In the genomic region with DNA sequence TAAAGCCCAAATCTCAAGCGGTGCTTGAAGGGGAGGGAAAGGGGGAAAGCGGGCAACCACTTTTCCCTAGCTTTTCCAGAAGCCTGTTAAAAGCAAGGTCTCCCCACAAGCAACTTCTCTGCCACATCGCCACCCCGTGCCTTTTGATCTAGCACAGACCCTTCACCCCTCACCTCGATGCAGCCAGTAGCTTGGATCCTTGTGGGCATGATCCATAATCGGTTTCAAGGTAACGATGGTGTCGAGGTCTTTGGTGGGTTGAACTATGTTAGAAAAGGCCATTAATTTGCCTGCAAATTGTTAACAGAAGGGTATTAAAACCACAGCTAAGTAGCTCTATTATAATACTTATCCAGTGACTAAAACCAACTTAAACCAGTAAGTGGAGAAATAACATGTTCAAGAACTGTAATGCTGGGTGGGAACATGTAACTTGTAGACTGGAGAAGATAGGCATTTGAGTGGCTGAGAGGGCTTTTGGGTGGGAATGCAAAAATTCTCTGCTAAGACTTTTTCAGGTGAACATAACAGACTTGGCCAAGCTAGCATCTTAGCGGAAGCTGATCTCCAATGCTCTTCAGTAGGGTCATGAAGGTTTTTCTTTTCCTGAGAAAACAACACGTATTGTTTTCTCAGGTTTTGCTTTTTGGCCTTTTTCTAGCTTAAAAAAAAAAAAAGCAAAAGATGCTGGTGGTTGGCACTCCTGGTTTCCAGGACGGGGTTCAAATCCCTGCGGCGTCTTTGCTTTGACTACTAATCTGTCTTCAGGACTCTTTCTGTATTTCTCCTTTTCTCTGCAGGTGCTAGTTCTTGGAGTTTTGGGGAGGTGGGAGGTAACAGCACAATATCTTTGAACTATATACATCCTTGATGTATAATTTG, we compare ENCODE assay signal across 8 cellular contexts. TPM values are rescaled to one million over a fixed set of nuclear protein-coding genes. Genes with fewer than 3 reads are reported as not detected.
DNase-seq lines count a peak whose midpoint lies in the region; ATAC-seq, FAIRE-seq and TF ChIP-seq lines count a peak whose summit lies in the region.

No MANE protein-coding gene starts in this region.

- no peak for FAIRE-seq in K562 (lab: Jason Lieb, UNC)

- peaks cover 79% of the 10 kb centered on the region for H3K79me2 ChIP-seq in K562 (ENCODE audit: control insufficient read depth, insufficient read depth, low read length)

- peaks cover 53% of the 10 kb centered on the region for H4K20me1 ChIP-seq in K562 (replicated peaks; ENCODE audit: control insufficient read depth, insufficient read depth, low read length)

- peak overlapping the region; percentile 97 for H3K4me3 ChIP-seq in AG04450 (ENCODE audit: low read depth, low read length)
- peak overlapping the region; percentile 84 for H3K4me3 ChIP-seq in K562

- TF ChIP-seq RAD21 in K562 (CRISPR knock-in tag; conservative IDR thresholded peaks at IDR 0.05 in 1 of 2, IDR thresholded peaks at IDR 0.05 in 1 of 2), result peak in 1 of 2 experiments; percentile 15; a peak in 1 of 4 replicates

- peak overlapping the region; percentile 88 to 100; a peak in 3 of 4 replicates for H3K9ac ChIP-seq in K562 (ENCODE audit: insufficient read depth in 1 of 2, low read depth in 2 of 2, low read length in 2 of 2)

- peaks cover 5% of the 10 kb centered on the region for H3K9me1 ChIP-seq in K562 (ENCODE audit: control insufficient read depth, insufficient read depth, low read length)

- H3K4me3 Mint-ChIP-seq in memory B cell, result peak overlapping the region; percentile 81

- no peaks in the 10 kb centered on the region for H3K27me3 ChIP-seq in AG04450 (ENCODE audit: control insufficient read depth, insufficient read depth, low read length)
- H3K27me3 ChIP-seq in K562 (ENCODE audit: control insufficient read depth in 2 of 2, insufficient read depth in 2 of 2, low read length in 2 of 2), result no peaks in the 10 kb centered on the region

- TF ChIP-seq CTCF in AG04450 (IDR thresholded peaks at IDR 0.05; ENCODE audit: low read depth, low read length) (no peak), K562 (IDR thresholded peaks at IDR 0.05 in 2 of 3, conservative IDR thresholded peaks at IDR 0.05 in 1 of 3; ENCODE audit: insufficient read depth in 2 of 3, low read depth in 1 of 3, low read length in 3 of 3) (no peak)

- peak overlapping the region; percentile 94 for H3K4me2 ChIP-seq in K562 (ENCODE audit: insufficient read depth, low read length)

- no peaks in the 10 kb centered on the region for H3K27me3 Mint-ChIP-seq in memory B cell

- no peak for TF ChIP-seq EP300 in K562 (IDR thresholded peaks at IDR 0.05; ENCODE audit: low read length)

- ATAC-seq in K562, result no peak
- no peak for ATAC-seq in memory B cell (ENCODE audit: low read depth)
- no peak for ATAC-seq in GM21576 (IDR thresholded peaks at IDR 0.05; ENCODE audit: unreplicated experiment)

- H3K9me3 Mint-ChIP-seq in memory B cell, result no peaks in the 10 kb centered on the region

- H3K36me3 ChIP-seq in K562 (ENCODE audit: control insufficient read depth, insufficient read depth, low read length), result peaks cover 58% of the 10 kb centered on the region

- H3K27ac Mint-ChIP-seq in memory B cell, result no peak overlapping the region

- peak overlapping the region; percentile 81 for H3K27ac ChIP-seq in AG04450 (ENCODE audit: low read depth, low read length)
- H3K27ac ChIP-seq in K562 (ENCODE audit: extremely low read depth, low read depth, low read length), result peak overlapping the region; percentile 99

- 6% methylated on average over 13 of the region's 13 CpGs for WGBS in K562 (ENCODE audit: insufficient coverage, low coverage, missing lambda C conversion rate)

- peak; percentile 80 for TF ChIP-seq POLR2A in K562 (conservative IDR thresholded peaks at IDR 0.05)

- intact Hi-C loops in K562 (cut with micrococcal nuclease), result no loop called here

- DNase-seq in AG04450 (ENCODE audit: low read depth, low spot score) (no peak), HS-27A (ENCODE audit: low read depth) (peak; percentile 29), K562 (ENCODE audit: extremely low read depth in 1 of 4, low spot score in 3 of 4) (peak in 2 of 4 experiments; percentile 7 to 53), memory B cell (ENCODE audit: low spot score in 2 of 2) (no peak), NCI-H526 treated with DMSO at 0.1 percent for 48 hours (lab: John Stamatoyannopoulos, UW) (no peak), inferior parietal cortex (ENCODE audit: extremely low spot score) (no peak)
- DNase-seq in activated CD4-positive, alpha-beta T cell treated with anti-CD3 and anti-CD28 coated beads for 4 hours, result no peak

- CTCF ChIA-PET in AG04450 (lab: Charles Lee), result interaction anchor here (1.1 to 1.7 kb wide), 2 partner anchors 9 to 27 kb away, joined by 3 to 4 read pairs; no protein-coding TSS in a partner anchor
- CTCF ChIA-PET in K562 (lab: Yijun Ruan, JAX; ENCODE audit: low intra/inter-chr PET ratio), result interaction anchor here (0.7 to 0.8 kb wide), 2 partner anchors 80 to 87 kb away, joined by 3 read pairs; no protein-coding TSS in a partner anchor

- POLR2A ChIA-PET in AG04450 (lab: Yijun Ruan, JAX) (interaction anchor here (0.7 to 21.9 kb wide), 13 partner anchors 10 to 712 kb away, joined by 3 to 999 read pairs (median 37); a partner anchor contains a TSS), K562 (lab: Yijun Ruan, JAX) (interaction anchor here (0.6 to 27.6 kb wide), 45 partner anchors 7 to 1974 kb away, joined by 3 to 2118 read pairs (median 5); a partner anchor contains a TSS)

- H3K36me3 Mint-ChIP-seq in memory B cell, result peaks cover 24% of the 10 kb centered on the region

- H2AFZ ChIP-seq in K562 (ENCODE audit: low read depth, low read length), result no peak overlapping the region

- peaks cover 8% of the 10 kb centered on the region in 2 experiments; a peak in 4 of 5 replicates for H3K4me1 ChIP-seq in K562 (replicated peaks in 1 of 2; ENCODE audit: control insufficient read depth in 2 of 2, insufficient read depth in 2 of 2, low read length in 2 of 2)

- in situ Hi-C loops in K562 (cut with MboI), result loop anchor here (5.0 kb wide), 1 partner anchor 33 kb away; no protein-coding TSS in a partner anchor

- H3K9me3 ChIP-seq in AG04450 (ENCODE audit: control insufficient read depth, insufficient read depth, low read length), result no peaks in the 10 kb centered on the region
- no peaks in the 10 kb centered on the region for H3K9me3 ChIP-seq in K562 (replicated peaks; ENCODE audit: control insufficient read depth, insufficient read depth, low read depth, low read length)

- BruUV-seq in K562 (replicated peaks; lab: Mats Ljungman, UMichigan), result no TSS peak

- peaks cover 45% of the 10 kb centered on the region for H3K4me1 Mint-ChIP-seq in memory B cell

RNA-seq across cellular contexts. Expression of a gene that starts 6.8 kb away (rescaled TPM):
- polyA plus RNA-seq in AG04450 (2011; rRNA removed), result 1,149 and 1,465 TPM in 2 replicates
- polyA minus RNA-seq in AG04450 (2011; rRNA and poly(A)+ RNA removed), result 15,934 and 21,970 TPM in 2 replicates
- total RNA-seq in K562 (2011; cell fraction: chromatin; rRNA removed; ENCODE audit: low replicate concordance), result 25,088 and 54,166 TPM in 2 replicates
- 9,055 and 12,105 TPM in 2 replicates for total RNA-seq in K562 (2011; cell fraction: nucleolus; rRNA removed)
- 29,585 and 58,308 TPM in 2 replicates for total RNA-seq in K562 (2011; cell fraction: nucleoplasm; rRNA removed)
- 1,943 and 2,212 TPM in 2 replicates for total RNA-seq in K562 (2014; rRNA removed)
- total RNA-seq in K562 (2014; rRNA removed; fragmentation: Illumina TruSeq; extraction: Trizol), result 2,548 and 2,859 TPM in 2 replicates
- 2,437 and 2,551 TPM in 2 replicates for total RNA-seq in K562 (2015; rRNA removed; fragmentation: Illumina TruSeq; extraction: Trizol)
- 4,052 and 5,928 TPM in 2 replicates for total RNA-seq in K562 (2021)
- polyA plus RNA-seq in K562 (2011; rRNA removed), result 980 and 1,205 TPM in 2 replicates
- 93.6 and 371 TPM in 2 replicates for polyA plus RNA-seq in K562 (2011; cell fraction: cytosol; rRNA removed)
- polyA plus RNA-seq in K562 (2011; cell fraction: nucleus; rRNA removed), result 5,475 and 8,513 TPM in 2 replicates
- 1,113 and 1,346 TPM in 2 replicates for polyA plus RNA-seq in K562 (2012)
- 363 and 398 TPM in 2 replicates for polyA plus RNA-seq in K562 (2014; fragmentation: Illumina TruSeq; extraction: Trizol)
- polyA plus RNA-seq in K562 (2014; fragmentation: Nextera tagmentation; extraction: Ambion mirVana), result 1,000 to 10,000 TPM; 1,606 to 8,715 TPM
- polyA plus RNA-seq in K562 (2014; rRNA removed), result 1,666 and 2,351 TPM in 2 replicates
- 5,106 and 10,064 TPM in 2 replicates for polyA minus RNA-seq in K562 (2011; rRNA and poly(A)+ RNA removed)
- 2,869 and 5,041 TPM in 2 replicates for polyA minus RNA-seq in K562 (2011; cell fraction: cytosol; rRNA and poly(A)+ RNA removed)
- polyA minus RNA-seq in K562 (2011; cell fraction: nucleus; rRNA and poly(A)+ RNA removed), result 20,177 and 33,147 TPM in 2 replicates

RNA-seq across cellular contexts. Expression of a gene that starts 19.2 kb away (rescaled TPM):
- polyA plus RNA-seq in AG04450 (2011; rRNA removed) (60.9 and 90.0 TPM in 2 replicates), K562 (2011; rRNA removed) (55.0 and 79.2 TPM in 2 replicates), K562 (2014; fragmentation: Illumina TruSeq; extraction: Trizol) (76.1 and 81.3 TPM in 2 replicates), K562 (2014; fragmentation: Nextera tagmentation; extraction: Ambion mirVana) (1 to 10 TPM; 1.9 to 4.7 TPM), K562 (2014; rRNA removed) (96.0 and 104 TPM in 2 replicates)
- 55.8 and 101 TPM in 2 replicates for polyA minus RNA-seq in AG04450 (2011; rRNA and poly(A)+ RNA removed)
- 59.7 and 207 TPM in 2 replicates for total RNA-seq in K562 (2011; cell fraction: chromatin; rRNA removed; ENCODE audit: low replicate concordance)
- 125 and 130 TPM in 2 replicates for total RNA-seq in K562 (2011; cell fraction: nucleolus; rRNA removed)
- 91.0 and 98.2 TPM in 2 replicates for total RNA-seq in K562 (2011; cell fraction: nucleoplasm; rRNA removed)
- total RNA-seq in K562 (2014; rRNA removed) (145 and 156 TPM in 2 replicates), K562 (2014; rRNA removed; fragmentation: Illumina TruSeq; extraction: Trizol) (14.2 and 20.2 TPM in 2 replicates), K562 (2015; rRNA removed; fragmentation: Illumina TruSeq; extraction: Trizol) (57.6 and 59.0 TPM in 2 replicates), K562 (2021) (113 and 115 TPM in 2 replicates)
- 121 and 188 TPM in 2 replicates for polyA plus RNA-seq in K562 (2011; cell fraction: cytosol; rRNA removed)
- polyA plus RNA-seq in K562 (2011; cell fraction: nucleus; rRNA removed), result 124 and 172 TPM in 2 replicates
- polyA plus RNA-seq in K562 (2012), result 54.7 and 95.3 TPM in 2 replicates
- polyA minus RNA-seq in K562 (2011; rRNA and poly(A)+ RNA removed), result 27.0 and 42.0 TPM in 2 replicates
- 62.5 and 74.3 TPM in 2 replicates for polyA minus RNA-seq in K562 (2011; cell fraction: cytosol; rRNA and poly(A)+ RNA removed)
- polyA minus RNA-seq in K562 (2011; cell fraction: nucleus; rRNA and poly(A)+ RNA removed), result 31.2 and 38.2 TPM in 2 replicates

RNA-seq across cellular contexts. Expression of a gene that starts 52.5 kb away (rescaled TPM):
- polyA plus RNA-seq in AG04450 (2011; rRNA removed) (25.3 and 49.2 TPM in 2 replicates), K562 (2011; rRNA removed) (7.4 and 17.0 TPM in 2 replicates), K562 (2014; fragmentation: Illumina TruSeq; extraction: Trizol) (4.8 and 6.9 TPM in 2 replicates), K562 (2014; fragmentation: Nextera tagmentation; extraction: Ambion mirVana) (under 1 TPM; 0.06 to 0.14 TPM), K562 (2014; rRNA removed) (14.6 and 20.5 TPM in 2 replicates)
- 17.7 and 25.7 TPM in 2 replicates for polyA minus RNA-seq in AG04450 (2011; rRNA and poly(A)+ RNA removed)
- total RNA-seq in K562 (2011; cell fraction: chromatin; rRNA removed; ENCODE audit: low replicate concordance), result 78.9 and 182 TPM in 2 replicates
- 71.7 and 81.2 TPM in 2 replicates for total RNA-seq in K562 (2011; cell fraction: nucleolus; rRNA removed)
- 77.2 and 120 TPM in 2 replicates for total RNA-seq in K562 (2011; cell fraction: nucleoplasm; rRNA removed)
- total RNA-seq in K562 (2014; rRNA removed) (15.0 and 19.3 TPM in 2 replicates), K562 (2014; rRNA removed; fragmentation: Illumina TruSeq; extraction: Trizol) (1.3 and 1.7 TPM in 2 replicates), K562 (2015; rRNA removed; fragmentation: Illumina TruSeq; extraction: Trizol) (3.8 and 4.4 TPM in 2 replicates), K562 (2021) (17.1 and 18.8 TPM in 2 replicates)
- 13.4 and 20.3 TPM in 2 replicates for polyA plus RNA-seq in K562 (2011; cell fraction: cytosol; rRNA removed)
- polyA plus RNA-seq in K562 (2011; cell fraction: nucleus; rRNA removed), result 102 and 163 TPM in 2 replicates
- 19.2 and 25.7 TPM in 2 replicates for polyA plus RNA-seq in K562 (2012)
- 6.4 and 7.8 TPM in 2 replicates for polyA minus RNA-seq in K562 (2011; rRNA and poly(A)+ RNA removed)
- polyA minus RNA-seq in K562 (2011; cell fraction: cytosol; rRNA and poly(A)+ RNA removed), result 7.6 and 12.6 TPM in 2 replicates
- polyA minus RNA-seq in K562 (2011; cell fraction: nucleus; rRNA and poly(A)+ RNA removed), result 18.2 and 23.1 TPM in 2 replicates
